20 cellular contexts compared by ENCODE assay signal in the genomic region with DNA sequence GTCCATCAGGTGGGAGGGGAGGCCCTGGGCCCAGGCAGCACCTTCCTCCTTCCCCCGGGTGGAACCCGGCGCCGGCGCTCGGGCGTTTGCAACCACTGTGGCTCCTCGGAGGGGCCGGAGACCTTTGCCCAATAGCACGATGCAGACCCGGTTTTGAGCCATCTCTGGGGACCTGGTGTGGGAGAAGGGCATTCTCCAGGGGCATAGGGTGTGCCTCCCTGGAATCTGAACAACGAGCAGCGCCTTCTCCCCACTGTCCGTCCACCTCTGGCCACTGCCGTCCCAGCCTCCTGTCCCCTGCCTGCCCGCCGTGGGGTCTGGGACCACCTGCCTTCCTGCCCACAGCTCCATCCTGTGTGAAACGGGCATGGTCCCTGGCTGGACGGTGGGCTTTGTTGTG. TPM values are rescaled to one million over a fixed set of nuclear protein-coding genes. Genes with fewer than 3 reads are reported as not detected.
DNase-seq lines count a peak whose midpoint lies in the region; ATAC-seq and TF ChIP-seq lines count a peak whose summit lies in the region.
"Had no signal": no experiment of that assay in that cellular context is flagged by ENCODE, and none has a peak within 500 bp of the region (broad histone marks: within the 10 kb centered on the region; RNA-seq: fewer than 3 reads in every experiment).

No MANE protein-coding gene starts in this region.

- TF ChIP-seq CTCF in 22Rv1 (IDR thresholded peaks at IDR 0.05), result no peak
- no peak for TF ChIP-seq CTCF in VCaP (conservative IDR thresholded peaks at IDR 0.05)
- TF ChIP-seq CTCF in glutamatergic neuron (IDR thresholded peaks at IDR 0.05; ENCODE audit: partially characterized antibody, unreplicated experiment), result no peak
- no peak for TF ChIP-seq CTCF in psoas muscle (IDR thresholded peaks at IDR 0.05)
- TF ChIP-seq CTCF in esophagus muscularis mucosa (IDR thresholded peaks at IDR 0.05), result no peak
- TF ChIP-seq CTCF in SK-N-SH (IDR thresholded peaks at IDR 0.05), result no peak

- intact Hi-C loops in psoas muscle (cut with DNase I), result no loop called here
- intact Hi-C loops in esophagus muscularis mucosa (cut with DNase I), result no loop called here

- CTCF ChIA-PET in SK-N-SH (lab: Yijun Ruan, JAX), result no interaction called here

- POLR2A ChIA-PET in SK-N-SH (lab: Yijun Ruan, JAX), result no interaction called here

- TF ChIP-seq POLR2A in esophagus muscularis mucosa (IDR thresholded peaks at IDR 0.05; ENCODE audit: low read depth), result no peak

- H3K36me3 ChIP-seq in psoas muscle (ENCODE audit: insufficient read depth in 1 of 2, low read depth in 1 of 2) (peaks cover 0 to 55% of the 10 kb centered on the region in 2 donors), esophagus muscularis mucosa (peaks cover 28 to 75% (median 60%) of the 10 kb centered on the region in 4 donors), SK-N-SH (replicated peaks in 1 of 2; ENCODE audit: control insufficient read depth in 1 of 2, insufficient read depth in 2 of 2, low read length in 1 of 2) (peaks cover under 1 to 40% of the 10 kb centered on the region in 2 experiments)

- H3K9ac ChIP-seq in SK-N-SH, result no peak overlapping the region
- H3K9ac ChIP-seq: BLaER1 had no signal

- H3K4me3 ChIP-seq in psoas muscle (no peak overlapping the region), esophagus muscularis mucosa (no peak overlapping the region), SK-N-SH (ENCODE audit: low read depth in 2 of 2, low read length in 1 of 2) (no peak overlapping the region)
- H3K4me3 ChIP-seq: A549, BLaER1 had no signal

- peaks cover 6% of the 10 kb centered on the region for H3K4me1 Mint-ChIP-seq in glutamatergic neuron (ENCODE audit: low read depth, unreplicated experiment)
- H3K4me1 Mint-ChIP-seq: CD8-positive, alpha-beta memory T cell had no signal

- DNase-seq in glutamatergic neuron (no peak), psoas muscle (peak; percentile 9 to 23), nucleus accumbens (lab: John Stamatoyannopoulos, UW) (no peak), esophagus muscularis mucosa (ENCODE audit: extremely low spot score) (no peak), SK-N-SH (no peak), A172 (ENCODE audit: low spot score) (no peak)
- DNase-seq: KG1, NCI-H1417 treated with DMSO at 0.1 percent for 48 hours, NCI-H187 treated with DMSO at 0.1 percent for 48 hours, NCI-H226, NCI-H524, NCI-H82, PC-3, RPMI8226, SIG-M5 had no signal

- H3K9me3 Mint-ChIP-seq in glutamatergic neuron (ENCODE audit: unreplicated experiment), result peaks cover 2% of the 10 kb centered on the region
- H3K9me3 Mint-ChIP-seq: CD8-positive, alpha-beta memory T cell had no signal

- H3K4me1 ChIP-seq in psoas muscle, result peaks cover 41% of the 10 kb centered on the region
- peaks cover 38 to 76% (median 65%) of the 10 kb centered on the region in 4 donors for H3K4me1 ChIP-seq in esophagus muscularis mucosa
- H3K4me1 ChIP-seq in SK-N-SH (ENCODE audit: control insufficient read depth in 1 of 2, insufficient read depth in 2 of 2, low read depth in 1 of 2, low read length in 1 of 2), result no peaks in the 10 kb centered on the region; a peak in 1 of 4 replicates
- H3K4me1 ChIP-seq: A549, BLaER1 had no signal

- no peak for ATAC-seq in psoas muscle
- ATAC-seq: A549, PC-3 had no signal

- no peak overlapping the region for H3K4me2 ChIP-seq in SK-N-SH
- H3K4me2 ChIP-seq: A549, BLaER1 had no signal

- H3K79me2 ChIP-seq in SK-N-SH (ENCODE audit: insufficient read depth), result peaks cover 11% of the 10 kb centered on the region; the same call in 1 of the 2 replicates

- no peak overlapping the region for H3K4me3 Mint-ChIP-seq in glutamatergic neuron (ENCODE audit: unreplicated experiment)
- H3K4me3 Mint-ChIP-seq: CD8-positive, alpha-beta memory T cell had no signal

- H3K27ac ChIP-seq in 22Rv1, result peak overlapping the region; percentile 89
- H3K27ac ChIP-seq in VCaP, result peak overlapping the region; percentile 96
- peak overlapping the region; percentile 23 for H3K27ac ChIP-seq in psoas muscle
- H3K27ac ChIP-seq in esophagus muscularis mucosa (replicated peaks in 1 of 4), result no peak overlapping the region
- no peak overlapping the region for H3K27ac ChIP-seq in SK-N-SH (ENCODE audit: low read depth in 2 of 2, low read length in 1 of 2)
- H3K27ac ChIP-seq: A549, BLaER1 had no signal

- H3K9me2 ChIP-seq in SK-N-SH, result no peaks in the 10 kb centered on the region

- H3F3A ChIP-seq in SK-N-SH (replicated peaks; ENCODE audit: insufficient read depth), result no peaks in the 10 kb centered on the region

- TF ChIP-seq RAD21 in SK-N-SH (IDR thresholded peaks at IDR 0.05; ENCODE audit: low read length), result no peak

- H2AFZ ChIP-seq in SK-N-SH (ENCODE audit: low read depth), result no peak overlapping the region

- H3K36me3 Mint-ChIP-seq in glutamatergic neuron (ENCODE audit: unreplicated experiment), result peaks cover 3% of the 10 kb centered on the region

- no peaks in the 10 kb centered on the region for H4K20me1 ChIP-seq in SK-N-SH (ENCODE audit: insufficient read depth)

- 88 to 93% (median 90%) methylated on average over 17 to 19 of the region's 19 CpGs for WGBS in psoas muscle, 3 donors
- WGBS in esophagus muscularis mucosa, result 93% methylated on average over 8 of the region's 19 CpGs
- 89% methylated on average over 7 of the region's 19 CpGs for WGBS in SK-N-SH (ENCODE audit: low lambda C conversion rate)

- peak overlapping the region; percentile 60 for H3K27ac Mint-ChIP-seq in glutamatergic neuron (ENCODE audit: unreplicated experiment)

- no peak for TF ChIP-seq EP300 in esophagus muscularis mucosa (IDR thresholded peaks at IDR 0.05)
- no peak for TF ChIP-seq EP300 in SK-N-SH (IDR thresholded peaks at IDR 0.05; ENCODE audit: borderline replicate concordance in 1 of 2, low read depth in 1 of 2, low read length in 1 of 2)

- H3K27me3 Mint-ChIP-seq in glutamatergic neuron (ENCODE audit: unreplicated experiment), result peaks cover under 1% of the 10 kb centered on the region
- H3K27me3 Mint-ChIP-seq: CD8-positive, alpha-beta memory T cell had no signal

- H3K27me3 ChIP-seq in psoas muscle (ENCODE audit: insufficient read depth in 3 of 3, low read length in 2 of 3), result no peaks in the 10 kb centered on the region
- H3K27me3 ChIP-seq in esophagus muscularis mucosa, result no peaks in the 10 kb centered on the region
- no peaks in the 10 kb centered on the region for H3K27me3 ChIP-seq in SK-N-SH (ENCODE audit: insufficient read depth)
- H3K27me3 ChIP-seq: BLaER1 had no signal

- no peaks in the 10 kb centered on the region for H3K9me3 ChIP-seq in psoas muscle
- H3K9me3 ChIP-seq in esophagus muscularis mucosa, result no peaks in the 10 kb centered on the region
- no peaks in the 10 kb centered on the region for H3K9me3 ChIP-seq in SK-N-SH
- H3K9me3 ChIP-seq: A549, BLaER1 had no signal

TF ChIP-seq in SK-N-SH, 30 proteins besides CTCF, POLR2A, EP300 and RAD21 (continues in another document):
- TF ChIP-seq, protein P1, sequence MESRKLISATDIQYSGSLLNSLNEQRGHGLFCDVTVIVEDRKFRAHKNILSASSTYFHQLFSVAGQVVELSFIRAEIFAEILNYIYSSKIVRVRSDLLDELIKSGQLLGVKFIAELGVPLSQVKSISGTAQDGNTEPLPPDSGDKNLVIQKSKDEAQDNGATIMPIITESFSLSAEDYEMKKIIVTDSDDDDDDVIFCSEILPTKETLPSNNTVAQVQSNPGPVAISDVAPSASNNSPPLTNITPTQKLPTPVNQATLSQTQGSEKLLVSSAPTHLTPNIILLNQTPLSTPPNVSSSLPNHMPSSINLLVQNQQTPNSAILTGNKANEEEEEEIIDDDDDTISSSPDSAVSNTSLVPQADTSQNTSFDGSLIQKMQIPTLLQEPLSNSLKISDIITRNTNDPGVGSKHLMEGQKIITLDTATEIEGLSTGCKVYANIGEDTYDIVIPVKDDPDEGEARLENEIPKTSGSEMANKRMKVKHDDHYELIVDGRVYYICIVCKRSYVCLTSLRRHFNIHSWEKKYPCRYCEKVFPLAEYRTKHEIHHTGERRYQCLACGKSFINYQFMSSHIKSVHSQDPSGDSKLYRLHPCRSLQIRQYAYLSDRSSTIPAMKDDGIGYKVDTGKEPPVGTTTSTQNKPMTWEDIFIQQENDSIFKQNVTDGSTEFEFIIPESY (IDR thresholded peaks at IDR 0.05; ENCODE audit: borderline replicate concordance, low read depth), result no peak
- no peak for TF ChIP-seq GATA2 (CRISPR knock-in tag; IDR thresholded peaks at IDR 0.05)
- TF ChIP-seq TEAD4 (IDR thresholded peaks at IDR 0.05; ENCODE audit: borderline replicate concordance, insufficient read depth), result no peak
- TF ChIP-seq EZH2phosphoT487 (IDR thresholded peaks at IDR 0.05; ENCODE audit: borderline replicate concordance, low read depth), result no peak
- TF ChIP-seq NFIC (IDR thresholded peaks at IDR 0.05; ENCODE audit: borderline replicate concordance), result no peak
- no peak for TF ChIP-seq RCOR1 (IDR thresholded peaks at IDR 0.05; ENCODE audit: low read length)
- TF ChIP-seq MEF2A (IDR thresholded peaks at IDR 0.05; ENCODE audit: borderline replicate concordance, low read depth), result no peak
- no peak for TF ChIP-seq YY1 (IDR thresholded peaks at IDR 0.05; ENCODE audit: low read depth)
- TF ChIP-seq POLR2AphosphoS5 (IDR thresholded peaks at IDR 0.05; ENCODE audit: low read depth, low read length), result no peak
- no peak for TF ChIP-seq FOXJ3 (CRISPR knock-in tag; IDR thresholded peaks at IDR 0.05)
- TF ChIP-seq, protein P2, sequence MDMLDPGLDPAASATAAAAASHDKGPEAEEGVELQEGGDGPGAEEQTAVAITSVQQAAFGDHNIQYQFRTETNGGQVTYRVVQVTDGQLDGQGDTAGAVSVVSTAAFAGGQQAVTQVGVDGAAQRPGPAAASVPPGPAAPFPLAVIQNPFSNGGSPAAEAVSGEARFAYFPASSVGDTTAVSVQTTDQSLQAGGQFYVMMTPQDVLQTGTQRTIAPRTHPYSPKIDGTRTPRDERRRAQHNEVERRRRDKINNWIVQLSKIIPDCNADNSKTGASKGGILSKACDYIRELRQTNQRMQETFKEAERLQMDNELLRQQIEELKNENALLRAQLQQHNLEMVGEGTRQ (IDR thresholded peaks at IDR 0.05; ENCODE audit: borderline replicate concordance, low read depth, low read length), result no peak

RNA-seq across cellular contexts. Expression of a gene that starts 12.5 kb away (rescaled TPM):
- total RNA-seq in glutamatergic neuron (ENCODE audit: unreplicated experiment) (49.1 TPM), psoas muscle (10 to 100 TPM; 14.3 to 27.1 (median 20.8) TPM), esophagus muscularis mucosa (100 to 1,000 TPM; 121 to 180 (median 156) TPM)
- polyA plus RNA-seq in psoas muscle (10 to 100 TPM; 14.0 to 21.7 (median 16.9) TPM), SK-N-SH (2012; rRNA removed) (82.1 and 85.3 TPM in 2 replicates)
- 71.0 and 86.0 TPM in 2 replicates for polyA plus RNA-seq in SK-N-SH (2012; cell fraction: cytosol; rRNA removed)
- polyA plus RNA-seq in SK-N-SH (2012; cell fraction: nucleus; rRNA removed), result 71.2 and 81.9 TPM in 2 replicates
- 47.5 and 57.4 TPM in 2 replicates for total RNA-seq in A172 (2014; rRNA removed; shearing (Covaris generic))

RNA-seq across cellular contexts. Expression of a gene that starts 12.9 kb away (rescaled TPM):
- total RNA-seq in glutamatergic neuron (ENCODE audit: unreplicated experiment) (4.5 TPM), psoas muscle (1 to 10 TPM; 1.1 to 2.5 (median 1.4) TPM), esophagus muscularis mucosa (1 to 10 TPM; 1.6 to 5.4 (median 2.1) TPM)
- polyA plus RNA-seq in psoas muscle (1 to 10 TPM in 2 of 3 donors, under 1 TPM in 1; 1.00 to 2.5 (median 1.8) TPM), SK-N-SH (2012; rRNA removed) (10.7 and 11.7 TPM in 2 replicates)
- 5.0 and 8.3 TPM in 2 replicates for polyA plus RNA-seq in SK-N-SH (2012; cell fraction: cytosol; rRNA removed)
- 33.8 and 34.4 TPM in 2 replicates for polyA plus RNA-seq in SK-N-SH (2012; cell fraction: nucleus; rRNA removed)
- total RNA-seq in A172 (2014; rRNA removed; shearing (Covaris generic)), result 24.4 and 24.5 TPM in 2 replicates

Comparison
In these comparisons a context has a peak if more than half of its experiments do, and no peak if none do; other contexts are left out.
1. H3K27ac ChIP-seq: peak in 22Rv1 (single experiment), VCaP (single experiment) and psoas muscle (single experiment); none in esophagus muscularis mucosa (0 of 4) and SK-N-SH (0 of 2).
2. DNase-seq: peak in psoas muscle (2 of 2); none in glutamatergic neuron (single experiment), nucleus accumbens (0 of 56), esophagus muscularis mucosa (single experiment), SK-N-SH (single experiment) and A172 (single experiment).